2 cellular contexts compared by ENCODE assay signal in the genomic region with DNA sequence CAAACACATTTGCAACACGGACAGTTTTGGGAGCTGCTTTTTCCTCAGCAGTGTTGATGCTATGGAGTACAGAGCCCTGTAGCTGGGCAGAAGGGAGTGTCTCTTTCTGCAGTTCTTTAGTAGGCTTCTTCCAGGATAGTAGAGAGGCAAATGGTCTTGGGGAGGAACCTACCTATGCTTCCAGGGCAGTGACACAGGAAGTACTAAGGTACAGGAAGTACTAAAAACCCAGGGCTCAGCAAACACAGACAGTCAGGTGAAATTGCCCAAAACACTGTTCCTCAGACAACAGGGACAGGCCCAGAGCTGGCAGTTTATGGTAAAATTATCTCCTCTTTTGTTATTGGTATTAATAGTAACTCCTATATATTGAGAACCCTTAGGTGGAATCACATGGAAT.
TF ChIP-seq lines count a peak whose summit lies in the region.

No MANE protein-coding gene starts in this region.

TF ChIP-seq in IMR-90, 13 proteins besides CTCF, POLR2A, EP300 and RAD21:
- TF ChIP-seq SMC3 (IDR thresholded peaks at IDR 0.05; ENCODE audit: low read depth, low read length) (no peak), MAZ (IDR thresholded peaks at IDR 0.05; ENCODE audit: borderline replicate concordance, low read depth, low read length) (no peak), RFX5 (IDR thresholded peaks at IDR 0.05; ENCODE audit: low read depth, low read length) (no peak), NFE2L2 (IDR thresholded peaks at IDR 0.05; ENCODE audit: low read depth, low read length) (no peak), MAFK (IDR thresholded peaks at IDR 0.05; ENCODE audit: low read depth, low read length) (no peak), RCOR1 (IDR thresholded peaks at IDR 0.05; ENCODE audit: insufficient replicate concordance, low read length) (no peak), CHD1 (IDR thresholded peaks at IDR 0.05; ENCODE audit: low read depth, low read length) (no peak), MXI1 (IDR thresholded peaks at IDR 0.05; ENCODE audit: borderline replicate concordance, low read depth, low read length) (no peak), FOS (IDR thresholded peaks at IDR 0.05; ENCODE audit: low read depth, low read length) (no peak), CEBPB (IDR thresholded peaks at IDR 0.05; ENCODE audit: low read depth, low read length) (no peak), BHLHE40 (IDR thresholded peaks at IDR 0.05; ENCODE audit: low read depth, low read length) (no peak)
- TF ChIP-seq, protein P1, sequence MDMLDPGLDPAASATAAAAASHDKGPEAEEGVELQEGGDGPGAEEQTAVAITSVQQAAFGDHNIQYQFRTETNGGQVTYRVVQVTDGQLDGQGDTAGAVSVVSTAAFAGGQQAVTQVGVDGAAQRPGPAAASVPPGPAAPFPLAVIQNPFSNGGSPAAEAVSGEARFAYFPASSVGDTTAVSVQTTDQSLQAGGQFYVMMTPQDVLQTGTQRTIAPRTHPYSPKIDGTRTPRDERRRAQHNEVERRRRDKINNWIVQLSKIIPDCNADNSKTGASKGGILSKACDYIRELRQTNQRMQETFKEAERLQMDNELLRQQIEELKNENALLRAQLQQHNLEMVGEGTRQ (IDR thresholded peaks at IDR 0.05; ENCODE audit: low read depth, low read length): no peak
- TF ChIP-seq, protein P2, sequence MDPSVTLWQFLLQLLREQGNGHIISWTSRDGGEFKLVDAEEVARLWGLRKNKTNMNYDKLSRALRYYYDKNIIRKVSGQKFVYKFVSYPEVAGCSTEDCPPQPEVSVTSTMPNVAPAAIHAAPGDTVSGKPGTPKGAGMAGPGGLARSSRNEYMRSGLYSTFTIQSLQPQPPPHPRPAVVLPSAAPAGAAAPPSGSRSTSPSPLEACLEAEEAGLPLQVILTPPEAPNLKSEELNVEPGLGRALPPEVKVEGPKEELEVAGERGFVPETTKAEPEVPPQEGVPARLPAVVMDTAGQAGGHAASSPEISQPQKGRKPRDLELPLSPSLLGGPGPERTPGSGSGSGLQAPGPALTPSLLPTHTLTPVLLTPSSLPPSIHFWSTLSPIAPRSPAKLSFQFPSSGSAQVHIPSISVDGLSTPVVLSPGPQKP (IDR thresholded peaks at IDR 0.05; ENCODE audit: borderline replicate concordance, low read depth, low read length): no peak

TF ChIP-seq in K562, 482 proteins besides CTCF, POLR2A, EP300 and RAD21:
- TF ChIP-seq RBBP5 (IDR thresholded peaks at IDR 0.05; ENCODE audit: borderline replicate concordance, insufficient read depth, low read length, poor library complexity, severe bottlenecking) (no peak), GABPA (tag; conservative IDR thresholded peaks at IDR 0.05; ENCODE audit: low read depth) (peak; percentile 26; the same call in 1 of the 2 replicates)
